17 cellular contexts compared by ENCODE assay signal in genomic region chr21:34994646-34995631, GRCh38. TPM values are rescaled to one million over a fixed set of nuclear protein-coding genes. Genes with fewer than 3 reads are reported as not detected.
DNase-seq lines count a peak whose midpoint lies in the region; ATAC-seq and FAIRE-seq lines count a peak whose summit lies in the region.
"Had no signal": no experiment of that assay in that cellular context is flagged by ENCODE, and none has a peak within 500 bp of the region (broad histone marks: within the 10 kb centered on the region; RNA-seq: fewer than 3 reads in every experiment).

No MANE protein-coding gene starts in this region.

- intact Hi-C loops in activated T-helper 2 cell treated with anti-CD3 and anti-CD28 coated beads, Interferon-gamma antibody, Interleukin-2, Interleukin-4, amounts not matched to agents 10 μg/mL and 5 μg/mL and 100 μg/mL, durations not matched to agents 14 hours and 24 hours and 36 hours (cut with micrococcal nuclease) = no loop called here
- intact Hi-C loops in posterior vena cava (cut with DNase I) = no loop called here

- H3K4me1 Mint-ChIP-seq in activated T-helper 2 cell treated with anti-CD3 and anti-CD28 coated beads, Interferon-gamma antibody, Interleukin-2, Interleukin-4, amounts not matched to agents 10 μg/mL and 5 μg/mL and 100 μg/mL, durations not matched to agents 14 hours and 24 hours and 36 hours (ENCODE audit: low read depth) = peaks cover 68% of the 10 kb centered on the region

- H3K9ac ChIP-seq in BLaER1 treated with 17β-estradiol and CSF1 and Interleukin-3, amounts not matched to agents 10 nM and 100 nM = no peak overlapping the region

- H3K9me3 Mint-ChIP-seq in activated T-helper 2 cell treated with anti-CD3 and anti-CD28 coated beads, Interferon-gamma antibody, Interleukin-2, Interleukin-4, amounts not matched to agents 10 μg/mL and 5 μg/mL and 100 μg/mL, durations not matched to agents 14 hours and 24 hours and 36 hours = no peaks in the 10 kb centered on the region
- H3K9me3 Mint-ChIP-seq: T-helper 2 cell treated with Interferon-gamma antibody and Interleukin-4, amounts not matched to agents 5 μg/mL and 100 μg/mL, for 36 hours had no signal

- H4K20me1 ChIP-seq in BLaER1 treated with 17β-estradiol and CSF1 and Interleukin-3, amounts not matched to agents 10 nM and 100 nM = peaks cover 6 to 100% (median 79%) of the 10 kb centered on the region in 11 experiments; a peak in 18 of 22 replicates

- H3K4me1 ChIP-seq in BLaER1 treated with 17β-estradiol and CSF1 and Interleukin-3, amounts not matched to agents 10 nM and 100 nM = peaks cover 51 to 100% (median 92%) of the 10 kb centered on the region in 10 experiments
- H3K4me1 ChIP-seq: gastroesophageal sphincter had no signal

- H3K27ac ChIP-seq in BLaER1 treated with 17β-estradiol and CSF1 and Interleukin-3, amounts not matched to agents 10 nM and 100 nM = peak overlapping the region in 7 of 11 experiments; percentile 4 to 57 (median 22); a peak in 7 of 22 replicates
- H3K27ac ChIP-seq: C4-2B, gastroesophageal sphincter had no signal

- peaks cover 0 to 98% (median 64%) of the 10 kb centered on the region in 11 experiments; a peak in 15 of 22 replicates for H3K36me3 ChIP-seq in BLaER1 treated with 17β-estradiol and CSF1 and Interleukin-3, amounts not matched to agents 10 nM and 100 nM
- H3K36me3 ChIP-seq: gastroesophageal sphincter had no signal

- H3K27ac Mint-ChIP-seq in activated T-helper 2 cell treated with anti-CD3 and anti-CD28 coated beads, Interferon-gamma antibody, Interleukin-2, Interleukin-4, amounts not matched to agents 10 μg/mL and 5 μg/mL and 100 μg/mL, durations not matched to agents 14 hours and 24 hours and 36 hours = peak overlapping the region; percentile 15
- H3K27ac Mint-ChIP-seq: mesothelial cell of epicardium; T-helper 2 cell treated with Interferon-gamma antibody and Interleukin-4, amounts not matched to agents 5 μg/mL and 100 μg/mL, for 36 hours had no signal

- H3K27me3 Mint-ChIP-seq in activated T-helper 2 cell treated with anti-CD3 and anti-CD28 coated beads, Interferon-gamma antibody, Interleukin-2, Interleukin-4, amounts not matched to agents 10 μg/mL and 5 μg/mL and 100 μg/mL, durations not matched to agents 14 hours and 24 hours and 36 hours (ENCODE audit: low read depth) = no peaks in the 10 kb centered on the region

- no peak overlapping the region for H3K4me3 ChIP-seq in BLaER1 treated with 17β-estradiol and CSF1 and Interleukin-3, amounts not matched to agents 10 nM and 100 nM
- H3K4me3 ChIP-seq: gastroesophageal sphincter, smooth muscle cell had no signal

- H3K4me2 ChIP-seq in BLaER1 treated with 17β-estradiol and CSF1 and Interleukin-3, amounts not matched to agents 10 nM and 100 nM = peak overlapping the region in 10 of 11 experiments; percentile 17 to 71 (median 37); a peak in 17 of 22 replicates

- H3K4me3 Mint-ChIP-seq in activated T-helper 2 cell treated with anti-CD3 and anti-CD28 coated beads, Interferon-gamma antibody, Interleukin-2, Interleukin-4, amounts not matched to agents 10 μg/mL and 5 μg/mL and 100 μg/mL, durations not matched to agents 14 hours and 24 hours and 36 hours (ENCODE audit: low read depth) = no peak overlapping the region
- H3K4me3 Mint-ChIP-seq: mesothelial cell of epicardium; T-helper 2 cell treated with Interferon-gamma antibody and Interleukin-4, amounts not matched to agents 5 μg/mL and 100 μg/mL, for 36 hours had no signal

- peaks cover 0 to 3% (median 0%) of the 10 kb centered on the region in 11 experiments; a peak in 3 of 22 replicates for H3K27me3 ChIP-seq in BLaER1 treated with 17β-estradiol and CSF1 and Interleukin-3, amounts not matched to agents 10 nM and 100 nM
- H3K27me3 ChIP-seq: gastroesophageal sphincter had no signal

- H3K36me3 Mint-ChIP-seq in activated T-helper 2 cell treated with anti-CD3 and anti-CD28 coated beads, Interferon-gamma antibody, Interleukin-2, Interleukin-4, amounts not matched to agents 10 μg/mL and 5 μg/mL and 100 μg/mL, durations not matched to agents 14 hours and 24 hours and 36 hours (ENCODE audit: low read depth) = peaks cover 49% of the 10 kb centered on the region
- H3K36me3 Mint-ChIP-seq: mesothelial cell of epicardium had no signal

- no peak for FAIRE-seq in urothelium cell line (lab: Jason Lieb, UNC)
- FAIRE-seq: GM12891 had no signal

- no peak for ATAC-seq in GM19395 (IDR thresholded peaks at IDR 0.05; ENCODE audit: unreplicated experiment)
- ATAC-seq: gastroesophageal sphincter had no signal

- H3K9me3 ChIP-seq in BLaER1 treated with 17β-estradiol and CSF1 and Interleukin-3, amounts not matched to agents 10 nM and 100 nM (replicated peaks in 1 of 11) = no peaks in the 10 kb centered on the region
- H3K9me3 ChIP-seq: gastroesophageal sphincter had no signal

- DNase-seq in EH (ENCODE audit: low read depth) = peak; percentile 36
- no peak for DNase-seq in activated T-helper 2 cell treated with anti-CD3 and anti-CD28 coated beads, Interferon-gamma antibody, Interleukin-2, Interleukin-4, amounts not matched to agents 10 μg/mL and 5 μg/mL and 100 μg/mL, durations not matched to agents 14 hours and 24 hours and 36 hours (ENCODE audit: low spot score)
- peak; percentile 86 for DNase-seq in posterior vena cava (ENCODE audit: low spot score)
- no peak for DNase-seq in urothelium cell line (ENCODE audit: low spot score)
- DNase-seq in epidermal melanocyte (ENCODE audit: insufficient read length, low spot score) = no peak
- DNase-seq: activated CD4-positive, alpha-beta T cell treated with anti-CD3 and anti-CD28 coated beads, Interleukin-2, amount 50 U/mL, for 4 hours; NCI-H2081; NCI-H69; SHP77 had no signal

RNA-seq across cellular contexts. Expression of gene RUNX1, which starts 54.2 kb away (rescaled TPM):
- total RNA-seq in activated T-helper 2 cell treated with anti-CD3 and anti-CD28 coated beads, Interferon-gamma antibody, Interleukin-2, Interleukin-4, amounts not matched to agents 10 μg/mL and 5 μg/mL and 100 μg/mL, durations not matched to agents 14 hours and 24 hours and 36 hours = 120 and 121 TPM in 2 replicates
- total RNA-seq in posterior vena cava = 10 to 100 TPM; 39.6 to 59.3 TPM

Comparison
In these comparisons a context has a peak if more than half of its experiments do, and no peak if none do; other contexts are left out.
1. DNase-seq: peak in EH (single experiment) and posterior vena cava (single experiment); none in activated T-helper 2 cell treated with anti-CD3 and anti-CD28 coated beads, Interferon-gamma antibody, Interleukin-2, Interleukin-4, amounts not matched to agents 10 μg/mL and 5 μg/mL and 100 μg/mL, durations not matched to agents 14 hours and 24 hours and 36 hours (single experiment), urothelium cell line (single experiment) and epidermal melanocyte (single experiment).